In genomic region chr17:82560802-82561428, GRCh38 we compare ENCODE assay signal across 15 cellular contexts. TPM values are rescaled to one million over a fixed set of nuclear protein-coding genes. Genes with fewer than 3 reads are reported as not detected.
DNase-seq lines count a peak whose midpoint lies in the region; ATAC-seq and TF ChIP-seq lines count a peak whose summit lies in the region.
"Had no signal": no experiment of that assay in that cellular context is flagged by ENCODE, and none has a peak within 500 bp of the region (broad histone marks: within the 10 kb centered on the region; RNA-seq: fewer than 3 reads in every experiment).

No MANE protein-coding gene starts in this region.

- no peaks in the 10 kb centered on the region for H3K9me3 ChIP-seq in CD8-positive, alpha-beta memory T cell (ENCODE audit: low read length)
- H3K9me3 ChIP-seq in PC-3 (ENCODE audit: low read length): no peaks in the 10 kb centered on the region
- H3K9me3 ChIP-seq: gastroesophageal sphincter, vagina had no signal

- CTCF ChIA-PET in CD8-positive, alpha-beta memory T cell (lab: Charles Lee): interaction anchor here (0.9 to 1.4 kb wide), 3 partner anchors 9 to 205 kb away, joined by 3 read pairs; no protein-coding TSS in a partner anchor
- CTCF ChIA-PET in PC-3 (lab: Charles Lee): no interaction called here

- no peak overlapping the region for H3K4me3 ChIP-seq in CD8-positive, alpha-beta memory T cell (ENCODE audit: low read length)
- no peak overlapping the region for H3K4me3 ChIP-seq in PC-3 (ENCODE audit: low read length)
- H3K4me3 ChIP-seq: gastroesophageal sphincter, skin epidermis, vagina had no signal

- peaks cover 95% of the 10 kb centered on the region for H3K79me2 ChIP-seq in PC-3 (ENCODE audit: low read length)

- H3K9ac ChIP-seq in PC-3 (ENCODE audit: low read length): no peak overlapping the region

- no peak overlapping the region for H2AFZ ChIP-seq in PC-3 (ENCODE audit: low read length)

- H3K9me3 Mint-ChIP-seq in CD8-positive, alpha-beta memory T cell: no peaks in the 10 kb centered on the region
- no peaks in the 10 kb centered on the region for H3K9me3 Mint-ChIP-seq in osteocyte (ENCODE audit: unreplicated experiment)

- TF ChIP-seq CTCF in PC-3 (conservative IDR thresholded peaks at IDR 0.05; ENCODE audit: low read depth, low read length) (no peak), osteocyte (IDR thresholded peaks at IDR 0.05) (no peak)

- no peak for DNase-seq in CD8-positive, alpha-beta memory T cell
- DNase-seq in PC-3: peak; percentile 44
- peak; percentile 48 for DNase-seq in ecto neural progenitor cell (ENCODE audit: low spot score)
- no peak for DNase-seq in osteocyte (ENCODE audit: extremely low spot score, unreplicated experiment)
- DNase-seq in central memory CD4-positive, alpha-beta T cell: no peak
- no peak for DNase-seq in kidney tubule cell (ENCODE audit: low spot score)
- DNase-seq: activated CD8-positive, alpha-beta T cell treated with anti-CD3 and anti-CD28 coated beads, Interleukin-2, amount 10 ng/mL, durations not matched to agents 7 days and 5 days; activated gamma-delta T cell treated with Interleukin-2 at 50 U/mL for 16 hours; NCI-H1694 treated with DMSO at 0.1 percent for 48 hours; NCI-H446 treated with DMSO at 0.1 percent for 48 hours; stimulated activated naive CD4-positive, alpha-beta T cell treated with Interleukin-2 at 50 U/mL for 16 hours had no signal

- H3K27me3 ChIP-seq in CD8-positive, alpha-beta memory T cell (ENCODE audit: insufficient read depth, low read length, poor library complexity, severe bottlenecking): no peaks in the 10 kb centered on the region
- H3K27me3 ChIP-seq in PC-3 (ENCODE audit: low read length): no peaks in the 10 kb centered on the region
- H3K27me3 ChIP-seq: gastroesophageal sphincter, vagina had no signal

- H3K4me1 Mint-ChIP-seq in CD8-positive, alpha-beta memory T cell: peaks cover 14 to 54% (median 21%) of the 10 kb centered on the region in 3 donors
- peaks cover 35% of the 10 kb centered on the region for H3K4me1 Mint-ChIP-seq in osteocyte (ENCODE audit: unreplicated experiment)

- H3K4me1 ChIP-seq in CD8-positive, alpha-beta memory T cell (ENCODE audit: insufficient read depth, low read length): peaks cover 10% of the 10 kb centered on the region
- no peaks in the 10 kb centered on the region; the same call in 1 of the 2 replicates for H3K4me1 ChIP-seq in PC-3 (ENCODE audit: insufficient read depth, low read length)

- H3K4me3 Mint-ChIP-seq in CD8-positive, alpha-beta memory T cell: no peak overlapping the region
- H3K4me3 Mint-ChIP-seq in osteocyte (ENCODE audit: unreplicated experiment): no peak overlapping the region
- H3K4me3 Mint-ChIP-seq: activated CD8-positive, alpha-beta T cell treated with anti-CD3 and anti-CD28 coated beads, Interleukin-2, amount 10 ng/mL, durations not matched to agents 7 days and 5 days had no signal

- H3K36me3 ChIP-seq in CD8-positive, alpha-beta memory T cell (ENCODE audit: insufficient read depth, low read length): peaks cover 6% of the 10 kb centered on the region
- peaks cover 15% of the 10 kb centered on the region for H3K36me3 ChIP-seq in PC-3 (ENCODE audit: low read depth, low read length)

- ATAC-seq in PC-3: peak; percentile 60; the same call in 1 of the 2 replicates
- no peak for ATAC-seq in HG03457 (IDR thresholded peaks at IDR 0.05; ENCODE audit: unreplicated experiment)
- ATAC-seq: activated CD8-positive, alpha-beta T cell treated with anti-CD3 and anti-CD28 coated beads, Interleukin-2, amount 10 ng/mL, durations not matched to agents 7 days and 5 days; gastroesophageal sphincter had no signal

- H4K20me1 ChIP-seq in PC-3 (ENCODE audit: low read length): peaks cover 48% of the 10 kb centered on the region

- POLR2A ChIA-PET in CD8-positive, alpha-beta memory T cell (lab: Charles Lee): no interaction called here
- POLR2A ChIA-PET in PC-3 (lab: Charles Lee; ENCODE audit: unreplicated experiment): no interaction called here

- H3K27ac Mint-ChIP-seq in CD8-positive, alpha-beta memory T cell: peak overlapping the region in 6 of 8 donors; percentile 11 to 94 (median 76)
- peak overlapping the region; percentile 38 for H3K27ac Mint-ChIP-seq in osteocyte (ENCODE audit: unreplicated experiment)
- H3K27ac Mint-ChIP-seq: activated CD8-positive, alpha-beta T cell treated with anti-CD3 and anti-CD28 coated beads, Interleukin-2, amount 10 ng/mL, durations not matched to agents 7 days and 5 days had no signal

- H3K27ac ChIP-seq in CD8-positive, alpha-beta memory T cell (ENCODE audit: low read depth, low read length): no peak overlapping the region
- H3K27ac ChIP-seq in PC-3 (ENCODE audit: low read length): no peak overlapping the region
- H3K27ac ChIP-seq: gastroesophageal sphincter, skin epidermis, vagina had no signal

- no peaks in the 10 kb centered on the region for H3K27me3 Mint-ChIP-seq in CD8-positive, alpha-beta memory T cell
- H3K27me3 Mint-ChIP-seq in osteocyte (ENCODE audit: unreplicated experiment): no peaks in the 10 kb centered on the region

- BruUV-seq in PC-3 (replicated peaks; lab: Mats Ljungman, UMichigan): no TSS peak

- H3K4me2 ChIP-seq in PC-3 (ENCODE audit: low read length): no peak overlapping the region

- peaks cover 0 to 24% (median 0%) of the 10 kb centered on the region in 3 donors for H3K36me3 Mint-ChIP-seq in CD8-positive, alpha-beta memory T cell
- H3K36me3 Mint-ChIP-seq in osteocyte (ENCODE audit: unreplicated experiment): peaks cover 8% of the 10 kb centered on the region

- peaks cover 3% of the 10 kb centered on the region for H3F3A ChIP-seq in PC-3 (ENCODE audit: low read length, unreplicated experiment)

- no peaks in the 10 kb centered on the region for H3K9me2 ChIP-seq in PC-3 (replicated peaks; ENCODE audit: low read length)

- intact Hi-C loops in PC-3 (cut with micrococcal nuclease): no loop called here

RNA-seq across cellular contexts. Expression of gene FOXK2, which starts 41.4 kb away (rescaled TPM):
- 10 to 100 TPM; 63.9 to 71.2 TPM for total RNA-seq in CD8-positive, alpha-beta memory T cell
- polyA plus RNA-seq in CD8-positive, alpha-beta memory T cell: 8.2 TPM
- total RNA-seq in PC-3 (2014; rRNA removed): 60.5 and 71.0 TPM in 2 replicates
- total RNA-seq in osteocyte: 59.9 and 65.1 TPM in 2 replicates

Comparison
In these comparisons a context has a peak if more than half of its experiments do, and no peak if none do; other contexts are left out.
1. DNase-seq: peak in PC-3 (single experiment) and ecto neural progenitor cell (single experiment); none in CD8-positive, alpha-beta memory T cell (0 of 5), osteocyte (single experiment), central memory CD4-positive, alpha-beta T cell (single experiment) and kidney tubule cell (single experiment).